Comparison of ENCODE assay signal across 9 cellular contexts in the genomic region with DNA sequence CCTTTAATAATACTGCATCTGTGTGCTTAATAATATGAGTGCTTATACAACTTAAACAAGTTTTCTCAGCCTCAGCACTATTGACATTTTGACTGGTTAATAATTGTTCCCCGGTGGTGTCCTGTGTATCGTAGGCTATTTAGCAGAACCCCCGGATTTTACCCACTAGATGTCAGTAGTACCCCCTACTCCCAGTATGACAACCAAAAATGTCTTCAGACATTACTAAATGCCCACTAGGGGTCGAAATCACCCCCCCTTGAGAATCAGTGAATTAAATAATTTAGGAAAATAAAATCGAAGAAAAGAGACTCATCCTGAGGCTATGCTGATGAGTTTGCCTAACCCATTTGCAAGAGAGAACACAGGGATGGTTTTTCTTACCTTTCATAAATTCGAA.
DNase-seq lines count a peak whose midpoint lies in the region; ATAC-seq and TF ChIP-seq lines count a peak whose summit lies in the region.
"Had no signal": no experiment of that assay in that cellular context is flagged by ENCODE, and none has a peak within 500 bp of the region (broad histone marks: within the 10 kb centered on the region; RNA-seq: fewer than 3 reads in every experiment).

No MANE protein-coding gene starts in this region.

- peak; percentile 23 for DNase-seq in NCI-H1092 treated with DMSO at 0.1 percent for 48 hours (lab: John Stamatoyannopoulos, UW)
- DNase-seq in NCI-H1092 (lab: John Stamatoyannopoulos, UW), result no peak
- peak; percentile 64 for DNase-seq in SK-MEL-5 (ENCODE audit: low read depth, low spot score)
- DNase-seq in progenitor cell of endocrine pancreas (ENCODE audit: low spot score, unreplicated experiment), result no peak
- DNase-seq in activated T-cell treated with anti-CD3 and anti-CD28 coated beads, Interleukin-2, amount 50 U/mL, for 24 hours, result no peak
- no peak for DNase-seq in osteoblast (ENCODE audit: insufficient read length, low spot score, missing footprints)
- DNase-seq: upper lobe of left lung had no signal

- H3K4me1 ChIP-seq in osteoblast (ENCODE audit: insufficient read depth, low read length), result no peaks in the 10 kb centered on the region
- H3K4me1 ChIP-seq: upper lobe of left lung had no signal

- no peaks in the 10 kb centered on the region for H3K36me3 ChIP-seq in osteoblast (ENCODE audit: insufficient read depth, low read length)
- H3K36me3 ChIP-seq: upper lobe of left lung had no signal

- no peaks in the 10 kb centered on the region for H3K9me3 ChIP-seq in osteoblast (ENCODE audit: low read depth, low read length)
- H3K9me3 ChIP-seq: upper lobe of left lung had no signal

- no peaks in the 10 kb centered on the region for H3K27me3 Mint-ChIP-seq in progenitor cell of endocrine pancreas
- peaks cover 6% of the 10 kb centered on the region for H3K27me3 Mint-ChIP-seq in activated T-helper 17 cell treated with anti-CD3 and anti-CD28 coated beads, Interleukin-2, amount 50 U/mL, for 72 hours
- H3K27me3 Mint-ChIP-seq in activated T-cell treated with anti-CD3 and anti-CD28 coated beads, Interleukin-2, amount 50 U/mL, for 24 hours, result peaks cover 17% of the 10 kb centered on the region

- peaks cover 5% of the 10 kb centered on the region for H3K9me3 Mint-ChIP-seq in progenitor cell of endocrine pancreas (ENCODE audit: low read depth)
- H3K9me3 Mint-ChIP-seq in activated T-helper 17 cell treated with anti-CD3 and anti-CD28 coated beads, Interleukin-2, amount 50 U/mL, for 72 hours, result no peaks in the 10 kb centered on the region
- no peaks in the 10 kb centered on the region for H3K9me3 Mint-ChIP-seq in activated T-cell treated with anti-CD3 and anti-CD28 coated beads, Interleukin-2, amount 50 U/mL, for 24 hours

- no peaks in the 10 kb centered on the region for H3K36me3 Mint-ChIP-seq in progenitor cell of endocrine pancreas (ENCODE audit: insufficient read depth)
- no peaks in the 10 kb centered on the region for H3K36me3 Mint-ChIP-seq in activated T-helper 17 cell treated with anti-CD3 and anti-CD28 coated beads, Interleukin-2, amount 50 U/mL, for 72 hours (ENCODE audit: low read depth)
- no peaks in the 10 kb centered on the region for H3K36me3 Mint-ChIP-seq in activated T-cell treated with anti-CD3 and anti-CD28 coated beads, Interleukin-2, amount 50 U/mL, for 24 hours (ENCODE audit: low read depth)

- H3K27me3 ChIP-seq in osteoblast (ENCODE audit: insufficient read depth, low read length), result no peaks in the 10 kb centered on the region
- H3K27me3 ChIP-seq: upper lobe of left lung had no signal

- H3K4me3 ChIP-seq in osteoblast (ENCODE audit: insufficient read depth, low read length), result no peak overlapping the region
- H3K4me3 ChIP-seq: upper lobe of left lung had no signal

- H3K4me2 ChIP-seq in osteoblast (ENCODE audit: insufficient read depth, low read length), result no peak overlapping the region

- H3K4me1 Mint-ChIP-seq in progenitor cell of endocrine pancreas (ENCODE audit: low read depth), result no peaks in the 10 kb centered on the region
- H3K4me1 Mint-ChIP-seq in activated T-helper 17 cell treated with anti-CD3 and anti-CD28 coated beads, Interleukin-2, amount 50 U/mL, for 72 hours, result no peaks in the 10 kb centered on the region
- no peaks in the 10 kb centered on the region for H3K4me1 Mint-ChIP-seq in activated T-cell treated with anti-CD3 and anti-CD28 coated beads, Interleukin-2, amount 50 U/mL, for 24 hours (ENCODE audit: low read depth)

- H3K27ac ChIP-seq in osteoblast (ENCODE audit: low read depth, low read length), result no peak overlapping the region
- H3K27ac ChIP-seq: upper lobe of left lung had no signal

- H3K4me3 Mint-ChIP-seq in progenitor cell of endocrine pancreas (ENCODE audit: low read depth), result no peak overlapping the region
- no peak overlapping the region for H3K4me3 Mint-ChIP-seq in activated T-helper 17 cell treated with anti-CD3 and anti-CD28 coated beads, Interleukin-2, amount 50 U/mL, for 72 hours
- no peak overlapping the region for H3K4me3 Mint-ChIP-seq in activated T-cell treated with anti-CD3 and anti-CD28 coated beads, Interleukin-2, amount 50 U/mL, for 24 hours

- no peaks in the 10 kb centered on the region for H4K20me1 ChIP-seq in osteoblast (ENCODE audit: insufficient read depth, low read length)

- peak; percentile 86 for ATAC-seq in HG03103 (IDR thresholded peaks at IDR 0.05; ENCODE audit: low read depth, unreplicated experiment)
- no peak for ATAC-seq in activated T-helper 17 cell treated with anti-CD3 and anti-CD28 coated beads, Interleukin-2, amount 50 U/mL, for 72 hours (replicated peaks)

- H3K79me2 ChIP-seq in osteoblast (ENCODE audit: insufficient read depth, low read length), result no peaks in the 10 kb centered on the region

- peak; percentile 59 for TF ChIP-seq CTCF in progenitor cell of endocrine pancreas (IDR thresholded peaks at IDR 0.05; ENCODE audit: unreplicated experiment)
- no peak for TF ChIP-seq CTCF in osteoblast (IDR thresholded peaks at IDR 0.05; ENCODE audit: extremely low read depth, low read depth, low read length)

- no peak overlapping the region for H3K27ac Mint-ChIP-seq in progenitor cell of endocrine pancreas
- H3K27ac Mint-ChIP-seq in activated T-helper 17 cell treated with anti-CD3 and anti-CD28 coated beads, Interleukin-2, amount 50 U/mL, for 72 hours, result no peak overlapping the region
- no peak overlapping the region for H3K27ac Mint-ChIP-seq in activated T-cell treated with anti-CD3 and anti-CD28 coated beads, Interleukin-2, amount 50 U/mL, for 24 hours

- in situ Hi-C loops in SK-MEL-5 (cut with HindIII; ENCODE audit: low pct_unique_long_range_greater_than_20kb, low sequenced_read_pairs), result no loop called here

- no peak overlapping the region for H2AFZ ChIP-seq in osteoblast (ENCODE audit: low read length)

Comparison
In these comparisons a context has a peak if more than half of its experiments do, and no peak if none do; other contexts are left out.
1. DNase-seq: peak in NCI-H1092 treated with DMSO at 0.1 percent for 48 hours (single experiment) and SK-MEL-5 (single experiment); none in NCI-H1092 (single experiment), progenitor cell of endocrine pancreas (single experiment), activated T-cell treated with anti-CD3 and anti-CD28 coated beads, Interleukin-2, amount 50 U/mL, for 24 hours (single experiment) and osteoblast (single experiment).